ENCODE assay signal across 9 cellular contexts in genomic region chr1:209875510-209875909, GRCh38. TPM values are rescaled to one million over a fixed set of nuclear protein-coding genes. Genes with fewer than 3 reads are reported as not detected.
DNase-seq lines count a peak whose midpoint lies in the region; ATAC-seq and TF ChIP-seq lines count a peak whose summit lies in the region.
"Had no signal": no experiment of that assay in that cellular context is flagged by ENCODE, and none has a peak within 500 bp of the region (broad histone marks: within the 10 kb centered on the region; RNA-seq: fewer than 3 reads in every experiment).

No MANE protein-coding gene starts in this region.

- TF ChIP-seq CTCF in neural cell (IDR thresholded peaks at IDR 0.05; ENCODE audit: poor library complexity, severe bottlenecking) (peak; percentile 63), esophagus muscularis mucosa (IDR thresholded peaks at IDR 0.05) (no peak), heart right ventricle (IDR thresholded peaks at IDR 0.05) (peak in 4 of 9 donors; percentile 11 to 30 (median 28))

- 58% methylated on average over 7 of the region's 7 CpGs for WGBS in esophagus muscularis mucosa
- WGBS in heart right ventricle, 2 donors, result 46 to 49% methylated on average over 7 of the region's 7 CpGs

- TF ChIP-seq POLR2A in esophagus muscularis mucosa (IDR thresholded peaks at IDR 0.05; ENCODE audit: low read depth), result no peak

- intact Hi-C loops in esophagus muscularis mucosa (cut with DNase I), result no loop called here
- intact Hi-C loops in heart right ventricle (cut with DNase I), result no loop called here

- H3F3A ChIP-seq in neural cell (ENCODE audit: insufficient read depth, low read length, poor library complexity, severe bottlenecking), result peaks cover 9% of the 10 kb centered on the region

- no peaks in the 10 kb centered on the region for H3K79me2 ChIP-seq in neural cell (replicated peaks; ENCODE audit: insufficient read depth, low read length)

- H3K4me1 ChIP-seq in esophagus muscularis mucosa (no peaks in the 10 kb centered on the region), heart right ventricle (no peaks in the 10 kb centered on the region)

- no peaks in the 10 kb centered on the region for H3K9me2 ChIP-seq in neural cell (ENCODE audit: insufficient read depth, low read length)

- H3K9ac ChIP-seq in neural cell (ENCODE audit: low read length), result no peak overlapping the region

- H2AFZ ChIP-seq in neural cell (ENCODE audit: low read depth, low read length), result no peak overlapping the region

- peak; percentile 51 for TF ChIP-seq RAD21 in neural cell (conservative IDR thresholded peaks at IDR 0.05)

- ATAC-seq in HG03039 (IDR thresholded peaks at IDR 0.05; ENCODE audit: unreplicated experiment) (no peak), heart right ventricle (no peak)

- no peaks in the 10 kb centered on the region for H4K20me1 ChIP-seq in neural cell (ENCODE audit: insufficient read depth)

- H3K9me3 ChIP-seq in neural cell (ENCODE audit: low read length) (no peaks in the 10 kb centered on the region), esophagus muscularis mucosa (no peaks in the 10 kb centered on the region), heart right ventricle (no peaks in the 10 kb centered on the region)

- H3K36me3 ChIP-seq in neural cell (ENCODE audit: insufficient read depth, low read length), result no peaks in the 10 kb centered on the region
- H3K36me3 ChIP-seq in esophagus muscularis mucosa, result no peaks in the 10 kb centered on the region
- no peaks in the 10 kb centered on the region for H3K36me3 ChIP-seq in heart right ventricle

- H3K27me3 ChIP-seq in neural cell (ENCODE audit: insufficient read depth, low read depth, low read length) (no peaks in the 10 kb centered on the region), esophagus muscularis mucosa (peaks cover 0 to 16% (median 0%) of the 10 kb centered on the region in 4 donors), heart right ventricle (peaks cover 0 to 30% (median 17%) of the 10 kb centered on the region in 7 donors)

- DNase-seq in DMS79 (lab: John Stamatoyannopoulos, UW) (peak; percentile 75), NCI-H2107 treated with DMSO at 0.1 percent for 48 hours (lab: John Stamatoyannopoulos, UW; ENCODE audit: unreplicated experiment) (peak; percentile 83), caudate nucleus (lab: John Stamatoyannopoulos, UW) (peak in 25 of 61 donors; percentile 10 to 68 (median 35)), cortex of kidney (lab: John Stamatoyannopoulos, UW) (no peak), esophagus muscularis mucosa (ENCODE audit: extremely low spot score) (no peak), heart right ventricle (no peak)
- DNase-seq: activated CD8-positive, alpha-beta memory T cell treated with anti-CD3 and anti-CD28 coated beads, Interleukin-2, amount 50 U/mL, for 48 hours had no signal

- no peak for TF ChIP-seq EP300 in neural cell (conservative IDR thresholded peaks at IDR 0.05; ENCODE audit: poor library complexity, severe bottlenecking)
- no peak for TF ChIP-seq EP300 in esophagus muscularis mucosa (IDR thresholded peaks at IDR 0.05)

- H3K4me3 ChIP-seq in neural cell (ENCODE audit: low read length) (peak overlapping the region; percentile 26), esophagus muscularis mucosa (no peak overlapping the region), heart right ventricle (no peak overlapping the region)

- no peak overlapping the region for H3K4me2 ChIP-seq in neural cell (ENCODE audit: low read length)

- H3K27ac ChIP-seq in caudate nucleus (ENCODE audit: low read depth, low read length), result peak overlapping the region; percentile 69
- peak overlapping the region; percentile 43 for H3K27ac ChIP-seq in neural cell (ENCODE audit: low read length)
- H3K27ac ChIP-seq in esophagus muscularis mucosa (replicated peaks in 1 of 4), result no peak overlapping the region
- no peak overlapping the region for H3K27ac ChIP-seq in heart right ventricle

TF ChIP-seq in neural cell, 6 proteins besides CTCF, POLR2A, EP300 and RAD21:
- TF ChIP-seq SMC3 (conservative IDR thresholded peaks at IDR 0.05; ENCODE audit: poor library complexity), result peak; percentile 58
- TF ChIP-seq MXI1 (conservative IDR thresholded peaks at IDR 0.05; ENCODE audit: poor library complexity, severe bottlenecking), result no peak
TF ChIP-seq in neural cell: peak in this region for 1.

RNA-seq across cellular contexts. Expression of gene UTP25, which starts 47.7 kb away (rescaled TPM):
- polyA plus RNA-seq in neural cell (6.1 and 6.2 TPM in 2 replicates), heart right ventricle (1 to 10 TPM in 1 of 2 donors, under 1 TPM in 1; 0.73 to 1.5 TPM)
- polyA minus RNA-seq in neural cell, result 10.5 and 12.7 TPM in 2 replicates
- total RNA-seq in esophagus muscularis mucosa (1 to 10 TPM; 3.7 to 8.0 (median 7.3) TPM), heart right ventricle (1 to 10 TPM; 2.3 to 4.2 (median 3.4) TPM)

Comparison
In these comparisons a context has a peak if more than half of its experiments do, and no peak if none do; other contexts are left out.
1. DNase-seq: peak in DMS79 (single experiment) and NCI-H2107 treated with DMSO at 0.1 percent for 48 hours (single experiment); none in cortex of kidney (single experiment), esophagus muscularis mucosa (single experiment) and heart right ventricle (0 of 2).
2. H3K27ac ChIP-seq: peak in caudate nucleus (single experiment) and neural cell (single experiment); none in esophagus muscularis mucosa (0 of 4) and heart right ventricle (0 of 10).